Comparison of ENCODE assay signal across 1 cellular context in genomic region chrX:72126539-72127140, GRCh38.
A peak's percentile ranks its signal among the peaks of the same experiment; 100 is the strongest.
TF ChIP-seq lines count a peak whose summit lies in the region.

No MANE protein-coding gene starts in this region.

TF ChIP-seq in HEK293, 187 proteins besides CTCF, POLR2A, EP300 and RAD21 (continued from another document and continues in another):
- no peak for TF ChIP-seq ZSCAN18 (tag by site-specific recombination; IDR thresholded peaks at IDR 0.05)
- TF ChIP-seq ZNF561 (tag by site-specific recombination; IDR thresholded peaks at IDR 0.05; ENCODE audit: borderline replicate concordance): no peak
- TF ChIP-seq SP7 (tag by site-specific recombination; IDR thresholded peaks at IDR 0.05): peak; percentile 36; the same call in 1 of the 2 replicates
- no peak for TF ChIP-seq ZNF302 (tag by site-specific recombination; IDR thresholded peaks at IDR 0.05; ENCODE audit: low read depth)
- TF ChIP-seq PBX3 (CRISPR knock-in tag; IDR thresholded peaks at IDR 0.05): no peak
- TF ChIP-seq BCL11A (tag by site-specific recombination; IDR thresholded peaks at IDR 0.05; ENCODE audit: low read depth): no peak
- TF ChIP-seq ZNF157 (tag by site-specific recombination; IDR thresholded peaks at IDR 0.05): no peak
- TF ChIP-seq EGR2 (tag by site-specific recombination; IDR thresholded peaks at IDR 0.05; ENCODE audit: low read depth): no peak
- TF ChIP-seq ZNF394 (tag by site-specific recombination; IDR thresholded peaks at IDR 0.05; ENCODE audit: borderline replicate concordance): 0 out of 2 replicates have a peak, but pooled peaks have one; percentile 13
- no peak for TF ChIP-seq FEZF1 (tag by site-specific recombination; IDR thresholded peaks at IDR 0.05)
- no peak for TF ChIP-seq ZNF112 (tag by site-specific recombination; IDR thresholded peaks at IDR 0.05)
- TF ChIP-seq GLIS1 (tag by site-specific recombination; IDR thresholded peaks at IDR 0.05): peak; percentile 30; the same call in 1 of the 2 replicates
- TF ChIP-seq ZNF132 (tag by site-specific recombination; IDR thresholded peaks at IDR 0.05; ENCODE audit: borderline replicate concordance): no peak
- no peak for TF ChIP-seq ZBTB21 (tag by site-specific recombination; IDR thresholded peaks at IDR 0.05)
- TF ChIP-seq ZNF521 (tag by site-specific recombination; IDR thresholded peaks at IDR 0.05): no peak
- no peak for TF ChIP-seq ZNF16 (tag by site-specific recombination; IDR thresholded peaks at IDR 0.05; ENCODE audit: low read depth)
- TF ChIP-seq ZNF530 (tag by site-specific recombination; IDR thresholded peaks at IDR 0.05; ENCODE audit: low read depth): no peak
- no peak for TF ChIP-seq ZNF837 (tag by site-specific recombination; IDR thresholded peaks at IDR 0.05)
- no peak for TF ChIP-seq ZSCAN23 (tag by site-specific recombination; IDR thresholded peaks at IDR 0.05)
- TF ChIP-seq ZNF37A (tag by site-specific recombination; IDR thresholded peaks at IDR 0.05): no peak
- TF ChIP-seq ZFP69B (tag by site-specific recombination; IDR thresholded peaks at IDR 0.05): no peak
- no peak for TF ChIP-seq HOXC10 (CRISPR knock-in tag; IDR thresholded peaks at IDR 0.05)
- TF ChIP-seq ZNF155 (tag by site-specific recombination; IDR thresholded peaks at IDR 0.05): no peak
- TF ChIP-seq ZNF76 (tag by site-specific recombination; IDR thresholded peaks at IDR 0.05; ENCODE audit: borderline replicate concordance, low read depth): peak; percentile 15; the same call in 1 of the 2 replicates
- peak; percentile 55; the same call in 1 of the 2 replicates for TF ChIP-seq TRIM28 (IDR thresholded peaks at IDR 0.05; ENCODE audit: borderline replicate concordance, low read length)
- no peak for TF ChIP-seq ZNF26 (tag by site-specific recombination; IDR thresholded peaks at IDR 0.05)
- 0 out of 2 replicates have a peak, but pooled peaks have one; percentile 49 for TF ChIP-seq ZFP37 (tag by site-specific recombination; IDR thresholded peaks at IDR 0.05)
- TF ChIP-seq TSHZ1 (tag by site-specific recombination; IDR thresholded peaks at IDR 0.05; ENCODE audit: borderline replicate concordance): no peak
- 0 out of 2 replicates have a peak, but pooled peaks have one; percentile 14 for TF ChIP-seq SP3 (tag by site-specific recombination; IDR thresholded peaks at IDR 0.05)
- TF ChIP-seq HIC1 (tag by site-specific recombination; IDR thresholded peaks at IDR 0.05): no peak
- no peak for TF ChIP-seq PRDM2 (tag by site-specific recombination; IDR thresholded peaks at IDR 0.05; ENCODE audit: borderline replicate concordance)
- no peak for TF ChIP-seq ZNF138 (tag by site-specific recombination; IDR thresholded peaks at IDR 0.05; ENCODE audit: borderline replicate concordance)
- TF ChIP-seq SALL2 (tag by site-specific recombination; IDR thresholded peaks at IDR 0.05; ENCODE audit: borderline replicate concordance): no peak
- no peak for TF ChIP-seq ZFP3 (tag by site-specific recombination; IDR thresholded peaks at IDR 0.05; ENCODE audit: low read depth)
- peak; percentile 67 for TF ChIP-seq PRDM10 (tag by site-specific recombination; IDR thresholded peaks at IDR 0.05)
- no peak for TF ChIP-seq ZNF747 (tag by site-specific recombination; IDR thresholded peaks at IDR 0.05)
- TF ChIP-seq ZNF596 (tag by site-specific recombination; IDR thresholded peaks at IDR 0.05): no peak
- TF ChIP-seq ZNF501 (tag by site-specific recombination; IDR thresholded peaks at IDR 0.05): no peak
- TF ChIP-seq ZNF677 (tag by site-specific recombination; IDR thresholded peaks at IDR 0.05): no peak
- no peak for TF ChIP-seq ATF2 (tag by site-specific recombination; IDR thresholded peaks at IDR 0.05; ENCODE audit: low read depth)
- no peak for TF ChIP-seq REPIN1 (tag by site-specific recombination; IDR thresholded peaks at IDR 0.05; ENCODE audit: low read depth)
